21 cellular contexts compared by ENCODE assay signal in the genomic region with DNA sequence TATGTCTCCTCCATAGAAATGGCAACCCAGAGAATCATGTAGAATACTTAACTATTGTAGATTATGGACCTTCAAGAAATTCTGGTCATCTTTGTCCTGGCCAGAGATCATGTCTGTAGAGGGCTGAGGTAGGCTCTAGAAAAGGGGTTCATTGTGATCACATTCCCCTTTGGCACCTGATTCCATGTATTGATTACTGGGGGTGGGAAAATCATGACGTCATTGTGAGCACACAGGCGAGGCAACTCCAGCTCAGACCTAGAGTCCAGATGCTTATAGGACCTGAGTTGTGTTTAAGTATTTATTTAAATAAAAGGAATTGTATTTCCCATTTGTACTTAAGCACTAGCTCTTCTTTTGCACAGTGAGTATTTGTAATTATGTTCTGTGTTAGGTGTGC.
A peak's percentile ranks its signal among the peaks of the same experiment; 100 is the strongest.
DNase-seq lines count a peak whose midpoint lies in the region; ATAC-seq, FAIRE-seq and TF ChIP-seq lines count a peak whose summit lies in the region.
"Had no signal": no experiment of that assay in that cellular context is flagged by ENCODE, and none has a peak within 500 bp of the region (broad histone marks: within the 10 kb centered on the region; RNA-seq: fewer than 3 reads in every experiment).

No MANE protein-coding gene starts in this region.

- H3K36me3 ChIP-seq in HEK293 (ENCODE audit: control insufficient read depth in 2 of 2, insufficient read depth in 1 of 2, low read length in 2 of 2) = no peaks in the 10 kb centered on the region
- H3K36me3 ChIP-seq in K562 (ENCODE audit: control insufficient read depth, insufficient read depth, low read length) = peaks cover 5% of the 10 kb centered on the region; the same call in 1 of the 3 replicates
- no peaks in the 10 kb centered on the region for H3K36me3 ChIP-seq in HepG2 (replicated peaks in 1 of 2; ENCODE audit: control insufficient read depth in 1 of 2, insufficient read depth in 2 of 2, low read length in 2 of 2)

- TF ChIP-seq RAD21 in K562 (CRISPR knock-in tag; conservative IDR thresholded peaks at IDR 0.05 in 1 of 2, IDR thresholded peaks at IDR 0.05 in 1 of 2) = no peak
- TF ChIP-seq RAD21 in HepG2 (CRISPR knock-in tag; IDR thresholded peaks at IDR 0.05) = no peak

- H2AFZ ChIP-seq in K562 (ENCODE audit: low read depth, low read length) (no peak overlapping the region), HepG2 (ENCODE audit: low read length) (no peak overlapping the region)

- H3K9me3 ChIP-seq in HEK293 (ENCODE audit: control insufficient read depth, insufficient read depth, low read depth, low read length) = no peaks in the 10 kb centered on the region
- no peaks in the 10 kb centered on the region for H3K9me3 ChIP-seq in K562 (replicated peaks; ENCODE audit: control insufficient read depth, insufficient read depth, low read depth, low read length)
- H3K9me3 ChIP-seq in HepG2 (ENCODE audit: low read length) = no peaks in the 10 kb centered on the region
- H3K9me3 ChIP-seq: A549, Caco-2 had no signal

- TF ChIP-seq EP300 in K562 (IDR thresholded peaks at IDR 0.05; ENCODE audit: low read length) = no peak
- no peak for TF ChIP-seq EP300 in HepG2 (IDR thresholded peaks at IDR 0.05; ENCODE audit: low read depth in 2 of 2, low read length in 2 of 2)
- no peak for TF ChIP-seq EP300 in HepG2 (CRISPR knock-in tag; IDR thresholded peaks at IDR 0.05; ENCODE audit: borderline replicate concordance)

- ATAC-seq in K562 = peak; percentile 20; the same call in 1 of the 3 replicates
- no peak for ATAC-seq in HepG2
- ATAC-seq: A549; CD8-positive, alpha-beta T cell had no signal

- no peak overlapping the region for H3K4me2 ChIP-seq in K562 (ENCODE audit: insufficient read depth, low read length)
- no peak overlapping the region for H3K4me2 ChIP-seq in HepG2 (ENCODE audit: low read depth, low read length)
- H3K4me2 ChIP-seq: A549; BLaER1 treated with 17β-estradiol and CSF1 and Interleukin-3, amounts not matched to agents 10 nM and 100 nM had no signal

- DNase-seq in K562 (ENCODE audit: extremely low read depth in 1 of 4, low spot score in 3 of 4) (no peak), HepG2 (ENCODE audit: low spot score) (no peak), HT-29 (ENCODE audit: low spot score) (no peak), NCI-H1930 (lab: John Stamatoyannopoulos, UW) (no peak)
- no peak for DNase-seq in activated effector memory CD4-positive, alpha-beta T cell treated with anti-CD3 and anti-CD28 coated beads, Interleukin-2, amount 50 U/mL, for 16 hours
- DNase-seq: AML-193; Caco-2; Calu3; CD4-positive, alpha-beta T cell; CD8-positive, alpha-beta T cell; DMS79 treated with DMSO at 0.1 percent for 48 hours; GF-D8 had no signal

- in situ Hi-C loops in K562 (cut with MboI) (no loop called here), HepG2 (cut with HindIII; ENCODE audit: extremely low pct_ligation_motif_present, low pct_unique_long_range_greater_than_20kb) (no loop called here)

- H3K9ac ChIP-seq in K562 (ENCODE audit: insufficient read depth in 1 of 2, low read depth in 2 of 2, low read length in 2 of 2) (no peak overlapping the region), HepG2 (ENCODE audit: insufficient read depth, low read depth, low read length) (no peak overlapping the region)
- H3K9ac ChIP-seq: BLaER1 treated with 17β-estradiol and CSF1 and Interleukin-3, amounts not matched to agents 10 nM and 100 nM had no signal

- 37% methylated on average over 2 of the region's 2 CpGs for WGBS in K562 (ENCODE audit: insufficient coverage, low coverage, missing lambda C conversion rate)
- WGBS in HepG2 (ENCODE audit: low lambda C conversion rate) = 75% methylated on average over 2 of the region's 2 CpGs

- POLR2A ChIA-PET in HEK293 (lab: Yijun Ruan, JAX) = no interaction called here
- POLR2A ChIA-PET in K562 (lab: Yijun Ruan, JAX) = interaction anchor here (0.6 to 1.1 kb wide), 4 partner anchors 9 to 82 kb away, joined by 3 to 5 read pairs (median 4); no protein-coding TSS in a partner anchor
- POLR2A ChIA-PET in HepG2 (lab: Yijun Ruan, JAX) = interaction anchor here (1.6 kb wide), 1 partner anchor 19 kb away, joined by 3 read pairs; no protein-coding TSS in a partner anchor

- TF ChIP-seq POLR2A in K562 (conservative IDR thresholded peaks at IDR 0.05) (no peak), HepG2 (IDR thresholded peaks at IDR 0.05; ENCODE audit: insufficient read depth in 1 of 2, low read depth in 2 of 2, low read length in 2 of 2) (no peak)

- no TSS peak for BruUV-seq in K562 (replicated peaks; lab: Mats Ljungman, UMichigan)
- BruUV-seq in HepG2 (replicated peaks; lab: Mats Ljungman, UMichigan) = no TSS peak

- H3K4me1 ChIP-seq in HEK293 (ENCODE audit: control insufficient read depth, insufficient read depth, low read length) = no peaks in the 10 kb centered on the region
- H3K4me1 ChIP-seq in K562 (replicated peaks in 1 of 2; ENCODE audit: control insufficient read depth in 2 of 2, insufficient read depth in 2 of 2, low read length in 2 of 2) = no peaks in the 10 kb centered on the region
- no peaks in the 10 kb centered on the region for H3K4me1 ChIP-seq in HepG2 (ENCODE audit: insufficient read depth, low read length)
- H3K4me1 ChIP-seq: A549; BLaER1 treated with 17β-estradiol and CSF1 and Interleukin-3, amounts not matched to agents 10 nM and 100 nM; Caco-2 had no signal

- H3K27me3 ChIP-seq in K562 (ENCODE audit: control insufficient read depth in 2 of 2, insufficient read depth in 2 of 2, low read length in 2 of 2) (no peaks in the 10 kb centered on the region), HepG2 (ENCODE audit: control insufficient read depth in 1 of 2, insufficient read depth in 2 of 2, low read length in 2 of 2) (no peaks in the 10 kb centered on the region)
- H3K27me3 ChIP-seq: BLaER1 treated with 17β-estradiol and CSF1 and Interleukin-3, amounts not matched to agents 10 nM and 100 nM had no signal

- H3K27ac ChIP-seq in HEK293 (ENCODE audit: extremely low read depth, low read depth, low read length) = no peak overlapping the region
- H3K27ac ChIP-seq in K562 (ENCODE audit: extremely low read depth, low read depth, low read length) = no peak overlapping the region
- no peak overlapping the region for H3K27ac ChIP-seq in HepG2 (ENCODE audit: extremely low read length, insufficient read depth, low read length)
- H3K27ac ChIP-seq: 22Rv1; A549; BLaER1 treated with 17β-estradiol and CSF1 and Interleukin-3, amounts not matched to agents 10 nM and 100 nM; C4-2B had no signal

- FAIRE-seq in K562 (lab: Jason Lieb, UNC) (no peak), HepG2 (lab: Jason Lieb, UNC) (no peak)
- FAIRE-seq: A549, D721Med, G401.6, GM12891, GM19239 had no signal

- H3K79me2 ChIP-seq in K562 (ENCODE audit: control insufficient read depth, insufficient read depth, low read length) = peaks cover 16% of the 10 kb centered on the region
- peaks cover 5% of the 10 kb centered on the region for H3K79me2 ChIP-seq in HepG2 (ENCODE audit: insufficient read depth, low read length)

- H4K20me1 ChIP-seq in K562 (replicated peaks; ENCODE audit: control insufficient read depth, insufficient read depth, low read length) (0 out of 2 replicates have a peak, but pooled peaks cover 6% of the 10 kb centered on the region), HepG2 (ENCODE audit: insufficient read depth, low read length) (no peaks in the 10 kb centered on the region)

- intact Hi-C loops in K562 (cut with micrococcal nuclease) (no loop called here), HepG2 (cut with micrococcal nuclease; ENCODE audit: unreplicated experiment) (no loop called here)

- no peak for TF ChIP-seq CTCF in HEK293 (tag by site-specific recombination; IDR thresholded peaks at IDR 0.05)
- TF ChIP-seq CTCF in K562 (IDR thresholded peaks at IDR 0.05 in 2 of 3, conservative IDR thresholded peaks at IDR 0.05 in 1 of 3; ENCODE audit: insufficient read depth in 2 of 3, low read depth in 1 of 3, low read length in 3 of 3) = no peak
- TF ChIP-seq CTCF in HepG2 (CRISPR knock-in tag; IDR thresholded peaks at IDR 0.05) = no peak

- CTCF ChIA-PET in HEK293 (lab: Yijun Ruan, JAX) (interaction anchor here (0.6 to 0.8 kb wide), 2 partner anchors 10 to 31 kb away, joined by 3 read pairs; no protein-coding TSS in a partner anchor), K562 (lab: Yijun Ruan, JAX; ENCODE audit: low intra/inter-chr PET ratio) (no interaction called here), HepG2 (lab: Yijun Ruan, JAX; ENCODE audit: low intra/inter-chr PET ratio, low total read pairs) (no interaction called here)

- H3K4me3 ChIP-seq in HEK293 (ENCODE audit: low read depth, low read length) (no peak overlapping the region), K562 (no peak overlapping the region), HepG2 (replicated peaks in 1 of 3; ENCODE audit: insufficient read depth in 1 of 3, low read depth in 2 of 3, low read length in 3 of 3) (no peak overlapping the region)
- H3K4me3 ChIP-seq: A549; BLaER1 treated with 17β-estradiol and CSF1 and Interleukin-3, amounts not matched to agents 10 nM and 100 nM had no signal

- H3K9me1 ChIP-seq in K562 (ENCODE audit: control insufficient read depth, insufficient read depth, low read length) = no peaks in the 10 kb centered on the region

TF ChIP-seq in K562, 482 proteins besides CTCF, POLR2A, EP300 and RAD21 (continues in another document):
- TF ChIP-seq MCM2 (IDR thresholded peaks at IDR 0.05; ENCODE audit: low read depth) (no peak), ATF3 (IDR thresholded peaks at IDR 0.05) (peak; percentile 77), ATF3 (CRISPR knock-in tag; conservative IDR thresholded peaks at IDR 0.05) (no peak), NR2C1 (IDR thresholded peaks at IDR 0.05) (no peak), NR2C1 (tag; IDR thresholded peaks at IDR 0.05) (no peak)
